24 cellular contexts compared by ENCODE assay signal in genomic region chr2:238884122-238884811, GRCh38. TPM values are rescaled to one million over a fixed set of nuclear protein-coding genes. Genes with fewer than 3 reads are reported as not detected.
DNase-seq lines count a peak whose midpoint lies in the region; ATAC-seq and TF ChIP-seq lines count a peak whose summit lies in the region.
"Had no signal": no experiment of that assay in that cellular context is flagged by ENCODE, and none has a peak within 500 bp of the region (broad histone marks: within the 10 kb centered on the region; RNA-seq: fewer than 3 reads in every experiment).

No MANE protein-coding gene starts in this region.

- no peak overlapping the region for H4K91ac ChIP-seq in mesenchymal stem cell (ENCODE audit: low read length)

- in situ Hi-C loops in GM23248 (cut with MboI): no loop called here

- ATAC-seq in GM18867 (IDR thresholded peaks at IDR 0.05; ENCODE audit: unreplicated experiment) (no peak), left colon (no peak)
- ATAC-seq: A549, HepG2, K562, Panc1 had no signal

- no peaks in the 10 kb centered on the region for H3K9me2 ChIP-seq in GM23248 (ENCODE audit: insufficient read depth)
- H3K9me2 ChIP-seq: SK-N-SH had no signal

- H3K4me3 Mint-ChIP-seq in Caco-2 (ENCODE audit: unreplicated experiment): no peak overlapping the region
- H3K4me3 Mint-ChIP-seq: CD4-positive, alpha-beta T cell; H9 had no signal

- H3K9me3 Mint-ChIP-seq in Caco-2 (ENCODE audit: unreplicated experiment): no peaks in the 10 kb centered on the region
- H3K9me3 Mint-ChIP-seq: CD4-positive, alpha-beta T cell had no signal

- no peak overlapping the region for H4K8ac ChIP-seq in mesenchymal stem cell (ENCODE audit: low read length)

- no peak overlapping the region for H3K4ac ChIP-seq in mesenchymal stem cell (ENCODE audit: low read depth in 1 of 2, low read length in 2 of 2)

- H3K27me3 ChIP-seq in GM23248 (replicated peaks; ENCODE audit: insufficient read depth): no peaks in the 10 kb centered on the region
- H3K27me3 ChIP-seq in mesenchymal stem cell (ENCODE audit: control insufficient read depth in 1 of 2, insufficient read depth in 1 of 2, low read length in 2 of 2): peaks cover 0 to 58% of the 10 kb centered on the region in 2 experiments
- H3K27me3 ChIP-seq in rectal smooth muscle tissue (ENCODE audit: control insufficient read depth, insufficient read depth, low read length): no peaks in the 10 kb centered on the region
- H3K27me3 ChIP-seq in vagina: no peaks in the 10 kb centered on the region
- no peaks in the 10 kb centered on the region for H3K27me3 ChIP-seq in Caco-2 (replicated peaks; ENCODE audit: control insufficient read depth, insufficient read depth, low read length)
- H3K27me3 ChIP-seq: BE2C had no signal

- no peak overlapping the region for H2AK5ac ChIP-seq in mesenchymal stem cell (ENCODE audit: low read length, severe bottlenecking)

- H3K9ac ChIP-seq in GM23248 (peak overlapping the region; percentile 67), mesenchymal stem cell (ENCODE audit: low read length) (peak overlapping the region; percentile 23), rectal smooth muscle tissue (ENCODE audit: low read length) (no peak overlapping the region)
- H3K9ac ChIP-seq: SK-N-SH had no signal

- no peak for TF ChIP-seq CTCF in vagina (IDR thresholded peaks at IDR 0.05)
- TF ChIP-seq CTCF in Caco-2 (IDR thresholded peaks at IDR 0.05; ENCODE audit: insufficient read depth in 1 of 2, low read depth in 1 of 2, low read length in 1 of 2, severe bottlenecking in 1 of 2, unreplicated experiment in 1 of 2): no peak

- peak overlapping the region in 1 of 2 experiments; percentile 57 for H2BK12ac ChIP-seq in mesenchymal stem cell (ENCODE audit: low read length in 2 of 2)

- H3K4me1 ChIP-seq in GM23248 (ENCODE audit: insufficient read depth): peaks cover 81% of the 10 kb centered on the region
- H3K4me1 ChIP-seq in mesenchymal stem cell (ENCODE audit: control insufficient read depth, insufficient read depth, low read depth, low read length): peaks cover 16% of the 10 kb centered on the region
- peaks cover 26% of the 10 kb centered on the region for H3K4me1 ChIP-seq in rectal smooth muscle tissue (ENCODE audit: control insufficient read depth, insufficient read depth, low read length)
- peaks cover 40% of the 10 kb centered on the region for H3K4me1 ChIP-seq in vagina
- H3K4me1 ChIP-seq in Caco-2: no peaks in the 10 kb centered on the region
- H3K4me1 ChIP-seq: BE2C had no signal

- H3K4me3 ChIP-seq in GM23248: no peak overlapping the region
- H3K4me3 ChIP-seq in mesenchymal stem cell (ENCODE audit: insufficient read depth in 1 of 2, low read depth in 1 of 2, low read length in 2 of 2): peak overlapping the region; percentile 16 to 41
- H3K4me3 ChIP-seq in rectal smooth muscle tissue (ENCODE audit: low read length): no peak overlapping the region
- no peak overlapping the region for H3K4me3 ChIP-seq in vagina
- no peak overlapping the region for H3K4me3 ChIP-seq in Caco-2 (ENCODE audit: low read depth, low read length)
- H3K4me3 ChIP-seq: A549, K562 had no signal

- no peak overlapping the region for H3K18ac ChIP-seq in mesenchymal stem cell (ENCODE audit: low read depth in 1 of 2, low read length in 2 of 2)

- DNase-seq in GM23248 (no peak), mesenchymal stem cell (no peak), vagina (ENCODE audit: extremely low spot score in 2 of 2) (no peak), left colon (no peak), Caco-2 (no peak)
- DNase-seq: BE2C; CD4-positive, alpha-beta T cell; DND-41; H9; MM.1S; NCI-H1105; NCI-H2081 treated with DMSO at 0.1 percent for 48 hours; NCI-H2171 treated with DMSO at 0.1 percent for 48 hours; NCI-H524 treated with DMSO at 0.1 percent for 48 hours; SIG-M5; SK-N-SH had no signal

- H2AFZ ChIP-seq in GM23248: no peak overlapping the region
- H2AFZ ChIP-seq in mesenchymal stem cell (ENCODE audit: low read depth, low read length): no peak overlapping the region

- H3K27ac ChIP-seq in GM23248 (peak overlapping the region; percentile 86), mesenchymal stem cell (ENCODE audit: low read length, poor library complexity, severe bottlenecking) (no peak overlapping the region), rectal smooth muscle tissue (ENCODE audit: low read depth, low read length) (peak overlapping the region; percentile 72), vagina (peak overlapping the region; percentile 72)
- H3K27ac ChIP-seq: A549, HL-60 had no signal

- no peaks in the 10 kb centered on the region for H3K4me1 Mint-ChIP-seq in Caco-2 (ENCODE audit: low read depth, unreplicated experiment)
- H3K4me1 Mint-ChIP-seq: H9 had no signal

- peak overlapping the region in 1 of 2 experiments; percentile 31 for H3K14ac ChIP-seq in mesenchymal stem cell (ENCODE audit: low read length in 2 of 2)

- no peaks in the 10 kb centered on the region for H3K9me3 ChIP-seq in GM23248 (ENCODE audit: low read depth)
- no peaks in the 10 kb centered on the region for H3K9me3 ChIP-seq in mesenchymal stem cell (ENCODE audit: control insufficient read depth, low read length)
- H3K9me3 ChIP-seq in vagina: no peaks in the 10 kb centered on the region
- H3K9me3 ChIP-seq in Caco-2: no peaks in the 10 kb centered on the region
- H3K9me3 ChIP-seq: A549, BE2C, SK-N-SH had no signal

- TF ChIP-seq POLR2A in vagina (IDR thresholded peaks at IDR 0.05): no peak

- H3K79me1 ChIP-seq in mesenchymal stem cell (replicated peaks; ENCODE audit: low read length, poor library complexity, severe bottlenecking): no peaks in the 10 kb centered on the region

- H3K36me3 ChIP-seq in GM23248 (ENCODE audit: low read depth): peaks cover 23% of the 10 kb centered on the region
- H3K36me3 ChIP-seq in mesenchymal stem cell (ENCODE audit: control insufficient read depth in 1 of 2, insufficient read depth in 2 of 2, low read depth in 1 of 2, low read length in 2 of 2): peaks cover 0 to 66% of the 10 kb centered on the region in 2 experiments
- no peaks in the 10 kb centered on the region for H3K36me3 ChIP-seq in rectal smooth muscle tissue (ENCODE audit: control insufficient read depth, insufficient read depth, low read length)
- no peaks in the 10 kb centered on the region for H3K36me3 ChIP-seq in vagina
- H3K36me3 ChIP-seq in Caco-2 (ENCODE audit: control insufficient read depth, insufficient read depth, low read length): no peaks in the 10 kb centered on the region
- H3K36me3 ChIP-seq: BE2C had no signal

- POLR2A ChIA-PET in Caco-2 (lab: Charles Lee): no interaction called here

- H3K23ac ChIP-seq in mesenchymal stem cell (ENCODE audit: low read length in 2 of 2): no peak overlapping the region

- no peak overlapping the region for H2BK15ac ChIP-seq in mesenchymal stem cell (ENCODE audit: low read depth, poor library complexity, severe bottlenecking)

- 41 to 45% methylated on average over 19 of the region's 19 CpGs for WGBS in GM23248 (ENCODE audit: low coverage in 1 of 2, low lambda C conversion rate in 2 of 2, missing lambda C conversion rate in 2 of 2), 2 experiments
- 88% methylated on average over 18 of the region's 19 CpGs for WGBS in mesenchymal stem cell

- no peak overlapping the region for H2BK120ac ChIP-seq in mesenchymal stem cell (ENCODE audit: low read depth, low read length)

- no peaks in the 10 kb centered on the region for H3K27me3 Mint-ChIP-seq in Caco-2 (ENCODE audit: insufficient read depth, unreplicated experiment)

- intact Hi-C loops in vagina (cut with DNase I): no loop called here
- intact Hi-C loops in left colon (cut with DNase I, micrococcal nuclease): no loop called here
- intact Hi-C loops in Caco-2 (cut with micrococcal nuclease; ENCODE audit: unreplicated experiment): no loop called here

- no peaks in the 10 kb centered on the region for H3K36me3 Mint-ChIP-seq in Caco-2 (ENCODE audit: insufficient read depth, unreplicated experiment)

- BruUV-seq in Caco-2 (replicated peaks; lab: Mats Ljungman, UMichigan): no TSS peak

- peaks cover 25% of the 10 kb centered on the region for H4K20me1 ChIP-seq in GM23248 (ENCODE audit: insufficient read depth)

- H3K27ac Mint-ChIP-seq in Caco-2 (ENCODE audit: unreplicated experiment): no peak overlapping the region
- H3K27ac Mint-ChIP-seq: CD4-positive, alpha-beta T cell had no signal

- peaks cover 91% of the 10 kb centered on the region for H3K79me2 ChIP-seq in GM23248 (ENCODE audit: insufficient read depth)

- H3K4me2 ChIP-seq in GM23248 (ENCODE audit: unreplicated experiment) (peak overlapping the region; percentile 56), mesenchymal stem cell (ENCODE audit: low read length, poor library complexity, severe bottlenecking) (no peak overlapping the region)
- H3K4me2 ChIP-seq: A549, SK-N-SH had no signal

- H2BK5ac ChIP-seq in mesenchymal stem cell (ENCODE audit: low read depth, low read length, poor library complexity, severe bottlenecking): no peak overlapping the region

- CTCF ChIA-PET in Caco-2 (lab: Charles Lee): no interaction called here

- peaks cover 89% of the 10 kb centered on the region for H3F3A ChIP-seq in GM23248 (ENCODE audit: insufficient read depth)

RNA-seq across cellular contexts. Expression of gene TWIST2, which starts 36.4 kb away (rescaled TPM):
- 467 and 544 TPM in 2 replicates for total RNA-seq in GM23248 (2014; rRNA removed; shearing (Covaris generic))
- polyA plus RNA-seq in GM23248 (2016; fragmentation: Nextera tagmentation; extraction: Ambion mirVana): 248 and 253 TPM in 2 replicates
- 11.1 TPM for polyA plus RNA-seq in mesenchymal stem cell (2013, experiment 1 of 2)
- polyA plus RNA-seq in mesenchymal stem cell (2013, experiment 2 of 2): 11.7 TPM
- total RNA-seq in vagina (214 TPM), left colon (1 to 10 TPM; 1.7 to 4.2 TPM), Caco-2 (2022) (not detected in 2 replicates)
- total RNA-seq: CD4-positive, alpha-beta T cell; HT-29; K562 had no signal
- polyA plus RNA-seq: K562 had no signal

Comparison
In these comparisons a context has a peak if more than half of its experiments do, and no peak if none do; other contexts are left out.
1. H3K4me3 ChIP-seq: peak in mesenchymal stem cell (2 of 2); none in GM23248 (single experiment), rectal smooth muscle tissue (single experiment), vagina (0 of 2) and Caco-2 (single experiment).
2. RNA of gene TWIST2, which starts 36.4 kb away (total RNA-seq): 467 to 544 TPM in GM23248 and 214 TPM in vagina (single experiment); 1.7 to 4.2 TPM in left colon and not detected in Caco-2; every median in the first group is over 10 times any median in the second.